In genomic region chr22:23157560-23158515, GRCh38 we compare ENCODE assay signal across 18 cellular contexts. TPM values are rescaled to one million over a fixed set of nuclear protein-coding genes. Genes with fewer than 3 reads are reported as not detected.
DNase-seq lines count a peak whose midpoint lies in the region; ATAC-seq and TF ChIP-seq lines count a peak whose summit lies in the region.
"Had no signal": no experiment of that assay in that cellular context is flagged by ENCODE, and none has a peak within 500 bp of the region (broad histone marks: within the 10 kb centered on the region; RNA-seq: fewer than 3 reads in every experiment).

No MANE protein-coding gene starts in this region.

- H3K4me3 ChIP-seq in right cardiac atrium (ENCODE audit: low read length) (no peak overlapping the region), left ventricle myocardium inferior (no peak overlapping the region), lung (no peak overlapping the region)
- H3K4me3 ChIP-seq: A549, MG63 had no signal

- H3K27me3 ChIP-seq in right cardiac atrium (ENCODE audit: control insufficient read depth, insufficient read depth) (no peaks in the 10 kb centered on the region), left ventricle myocardium inferior (ENCODE audit: low read depth) (peaks cover 16% of the 10 kb centered on the region), lung (ENCODE audit: control insufficient read depth, insufficient read depth) (no peaks in the 10 kb centered on the region)
- H3K27me3 ChIP-seq: MG63 had no signal

- H3K9me3 ChIP-seq in right cardiac atrium (ENCODE audit: control insufficient read depth, low read length) = no peaks in the 10 kb centered on the region
- no peaks in the 10 kb centered on the region for H3K9me3 ChIP-seq in left ventricle myocardium inferior (replicated peaks)
- no peaks in the 10 kb centered on the region for H3K9me3 ChIP-seq in lung (ENCODE audit: control insufficient read depth in 2 of 2, insufficient read depth in 1 of 2, low read length in 1 of 2)
- H3K9me3 ChIP-seq: A549, MG63 had no signal

- WGBS in right cardiac atrium = 82% methylated on average over 22 of the region's 22 CpGs
- 82 to 91% methylated on average over 22 of the region's 22 CpGs for WGBS in lung, 2 donors

- no peaks in the 10 kb centered on the region for H3K36me3 ChIP-seq in left ventricle myocardium inferior
- no peaks in the 10 kb centered on the region for H3K36me3 ChIP-seq in lung (ENCODE audit: control insufficient read depth in 2 of 2, insufficient read depth in 2 of 2, low read length in 2 of 2)
- H3K36me3 ChIP-seq: MG63 had no signal

- H3K4me1 ChIP-seq in right cardiac atrium (ENCODE audit: control insufficient read depth, insufficient read depth, low read length) = no peaks in the 10 kb centered on the region
- H3K4me1 ChIP-seq in left ventricle myocardium inferior = no peaks in the 10 kb centered on the region
- H3K4me1 ChIP-seq in lung (ENCODE audit: control insufficient read depth in 2 of 2, insufficient read depth in 2 of 2, low read length in 2 of 2) = peaks cover 0 to 1% of the 10 kb centered on the region in 2 donors
- H3K4me1 ChIP-seq: A549 had no signal

- H3K27ac ChIP-seq in right cardiac atrium (ENCODE audit: low read length) (no peak overlapping the region), left ventricle myocardium inferior (replicated peaks) (no peak overlapping the region), lung (ENCODE audit: low read depth in 1 of 2, low read length in 1 of 2) (peak overlapping the region in 1 of 2 donors; percentile 30)
- H3K27ac ChIP-seq: A549, RWPE1 had no signal

- DNase-seq in right cardiac atrium (peak in 2 of 3 donors; percentile 43 to 44), left ventricle myocardium inferior (no peak), RPMI8226 (peak; percentile 48), lung (ENCODE audit: low spot score) (peak; percentile 53), NCI-H2081 treated with DMSO at 0.1 percent for 48 hours (lab: John Stamatoyannopoulos, UW) (no peak), H4 (ENCODE audit: low spot score) (no peak), OCI-M2 (lab: John Stamatoyannopoulos, UW; ENCODE audit: unreplicated experiment) (no peak)
- DNase-seq: DMS79 treated with DMSO at 0.1 percent for 48 hours, KG1, MG63, NCI-H2029 treated with DMSO at 0.1 percent for 48 hours, NCI-H2227 treated with DMSO at 0.1 percent for 48 hours, NCI-H526 treated with DMSO at 0.1 percent for 48 hours, T-helper 1 cell had no signal

- ATAC-seq in right cardiac atrium (no peak), lung (ENCODE audit: insufficient read depth, low FRiP score) (no peak), HG03196 (IDR thresholded peaks at IDR 0.05; ENCODE audit: unreplicated experiment) (no peak)

- TF ChIP-seq CTCF in left ventricle myocardium inferior (IDR thresholded peaks at IDR 0.05; ENCODE audit: borderline replicate concordance) (no peak), lung (IDR thresholded peaks at IDR 0.05; ENCODE audit: control extremely low read depth, extremely low read depth) (no peak)

- intact Hi-C loops in right cardiac atrium (cut with DNase I) (no loop called here), left ventricle myocardium inferior (cut with micrococcal nuclease) (no loop called here)

RNA-seq across cellular contexts. Expression of gene RAB36, which starts 12.6 kb away (rescaled TPM):
- total RNA-seq in right cardiac atrium (1 to 10 TPM; 1.1 to 2.7 (median 1.6) TPM), left ventricle myocardium inferior (0.47 TPM), lung (10 to 100 TPM; 11.2 to 27.5 TPM)
- polyA plus RNA-seq in right cardiac atrium (0.59 TPM), lung (1 to 10 TPM; 4.4 to 8.0 TPM)
- 3.0 and 3.7 TPM in 2 replicates for total RNA-seq in H4 (2014; rRNA removed; shearing (Covaris generic))

RNA-seq across cellular contexts. Expression of gene RSPH14, which starts 16.0 kb away (rescaled TPM):
- total RNA-seq in right cardiac atrium (not detected), left ventricle myocardium inferior (not detected), lung (1 to 10 TPM; 4.1 to 5.8 TPM)
- polyA plus RNA-seq in right cardiac atrium (0.75 TPM), lung (1 to 10 TPM; 1.5 to 1.7 TPM)
- total RNA-seq in H4 (2014; rRNA removed; shearing (Covaris generic)) = not detected in 2 replicates
- total RNA-seq: SK-MEL-5 had no signal

RNA-seq across cellular contexts. Expression of gene BCR, which starts 22.5 kb away (rescaled TPM):
- 10 to 100 TPM; 35.4 to 48.0 (median 36.6) TPM for total RNA-seq in right cardiac atrium
- 18.3 TPM for polyA plus RNA-seq in right cardiac atrium
- total RNA-seq in left ventricle myocardium inferior = 26.7 TPM
- 10 to 100 TPM; 28.4 to 67.3 TPM for total RNA-seq in lung
- polyA plus RNA-seq in lung = 10 to 100 TPM; 21.8 to 35.2 TPM
- total RNA-seq in H4 (2014; rRNA removed; shearing (Covaris generic)) = 8.4 and 10.1 TPM in 2 replicates

Comparison
In these comparisons a context has a peak if more than half of its experiments do, and no peak if none do; other contexts are left out.
1. DNase-seq: peak in right cardiac atrium (2 of 3), RPMI8226 (single experiment) and lung (single experiment); none in left ventricle myocardium inferior (single experiment), NCI-H2081 treated with DMSO at 0.1 percent for 48 hours (single experiment), H4 (single experiment) and OCI-M2 (single experiment).